Comparison of ENCODE assay signal across 10 cellular contexts in genomic region chr6:27834879-27835549, GRCh38.
DNase-seq lines count a peak whose midpoint lies in the region; ATAC-seq and TF ChIP-seq lines count a peak whose summit lies in the region.
"Had no signal": no experiment of that assay in that cellular context is flagged by ENCODE, and none has a peak within 500 bp of the region (broad histone marks: within the 10 kb centered on the region; RNA-seq: fewer than 3 reads in every experiment).

No MANE protein-coding gene starts in this region.

- CTCF ChIA-PET in activated CD4-positive, alpha-beta T cell treated with anti-CD3 and anti-CD28 coated beads for 36 hours (lab: Charles Lee) = interaction anchor here (0.9 to 5.7 kb wide), 8 partner anchors 11 to 61 kb away, joined by 3 to 24 read pairs (median 4); a partner anchor contains a TSS

- TF ChIP-seq CTCF in NB4 (IDR thresholded peaks at IDR 0.05; ENCODE audit: low read depth, low read length) (no peak), osteocyte (IDR thresholded peaks at IDR 0.05) (no peak)

- no peaks in the 10 kb centered on the region for H3K36me3 Mint-ChIP-seq in activated CD4-positive, alpha-beta T cell treated with anti-CD3 and anti-CD28 coated beads for 36 hours (ENCODE audit: low read depth)
- H3K36me3 Mint-ChIP-seq in activated naive CD8-positive, alpha-beta T cell treated with anti-CD3 and anti-CD28 coated beads, Interleukin-2, amount 10 ng/mL, durations not matched to agents 7 days and 5 days = peaks cover 6% of the 10 kb centered on the region
- H3K36me3 Mint-ChIP-seq in osteocyte (ENCODE audit: unreplicated experiment) = peaks cover 7% of the 10 kb centered on the region
- peaks cover 18% of the 10 kb centered on the region for H3K36me3 Mint-ChIP-seq in effector memory CD8-positive, alpha-beta T cell (ENCODE audit: insufficient read depth)

- intact Hi-C loops in activated CD4-positive, alpha-beta T cell treated with anti-CD3 and anti-CD28 coated beads for 36 hours (cut with DNase I, micrococcal nuclease) = loop anchor here (5.0 to 10.0 kb wide), 5 partner anchors 247 to 1810 kb away; partner anchors contain the start of gene ZNF165 (in 1 of the 2)

- H3K27ac Mint-ChIP-seq in activated CD4-positive, alpha-beta T cell treated with anti-CD3 and anti-CD28 coated beads for 36 hours = peak overlapping the region; percentile 78
- H3K27ac Mint-ChIP-seq in activated naive CD8-positive, alpha-beta T cell treated with anti-CD3 and anti-CD28 coated beads, Interleukin-2, amount 10 ng/mL, durations not matched to agents 7 days and 5 days = peak overlapping the region; percentile 88
- H3K27ac Mint-ChIP-seq in osteocyte (ENCODE audit: unreplicated experiment) = peak overlapping the region; percentile 50
- H3K27ac Mint-ChIP-seq in effector memory CD8-positive, alpha-beta T cell = no peak overlapping the region

- ATAC-seq in activated CD4-positive, alpha-beta T cell treated with anti-CD3 and anti-CD28 coated beads for 36 hours = no peak
- ATAC-seq in activated naive CD8-positive, alpha-beta T cell treated with anti-CD3 and anti-CD28 coated beads, Interleukin-2, amount 10 ng/mL, durations not matched to agents 7 days and 5 days (ENCODE audit: low read depth) = no peak
- ATAC-seq in GM18868 (IDR thresholded peaks at IDR 0.05; ENCODE audit: unreplicated experiment) = no peak
- no peak for ATAC-seq in GM18909 (IDR thresholded peaks at IDR 0.05; ENCODE audit: poor library complexity, unreplicated experiment)
- no peak for ATAC-seq in effector memory CD8-positive, alpha-beta T cell (replicated peaks)

- no peak for TF ChIP-seq POLR2A in NB4 (IDR thresholded peaks at IDR 0.05; ENCODE audit: extremely low read depth, insufficient read length)

- peak overlapping the region; percentile 1 for H3K4me3 Mint-ChIP-seq in activated CD4-positive, alpha-beta T cell treated with anti-CD3 and anti-CD28 coated beads for 36 hours
- H3K4me3 Mint-ChIP-seq in activated naive CD8-positive, alpha-beta T cell treated with anti-CD3 and anti-CD28 coated beads, Interleukin-2, amount 10 ng/mL, durations not matched to agents 7 days and 5 days = peak overlapping the region; percentile 39
- no peak overlapping the region for H3K4me3 Mint-ChIP-seq in osteocyte (ENCODE audit: unreplicated experiment)
- H3K4me3 Mint-ChIP-seq in effector memory CD8-positive, alpha-beta T cell = no peak overlapping the region

- peaks cover 5% of the 10 kb centered on the region for H3K27me3 Mint-ChIP-seq in activated CD4-positive, alpha-beta T cell treated with anti-CD3 and anti-CD28 coated beads for 36 hours
- no peaks in the 10 kb centered on the region for H3K27me3 Mint-ChIP-seq in activated naive CD8-positive, alpha-beta T cell treated with anti-CD3 and anti-CD28 coated beads, Interleukin-2, amount 10 ng/mL, durations not matched to agents 7 days and 5 days
- no peaks in the 10 kb centered on the region for H3K27me3 Mint-ChIP-seq in osteocyte (ENCODE audit: unreplicated experiment)
- peaks cover 0 to 5% of the 10 kb centered on the region in 2 donors for H3K27me3 Mint-ChIP-seq in effector memory CD8-positive, alpha-beta T cell

- POLR2A ChIA-PET in activated CD4-positive, alpha-beta T cell treated with anti-CD3 and anti-CD28 coated beads for 36 hours (lab: Charles Lee) = interaction anchor here (0.6 to 6.6 kb wide), 6 partner anchors 11 to 56 kb away, joined by 4 to 349 read pairs (median 26); a partner anchor contains a TSS
- POLR2A ChIA-PET in activated naive CD8-positive, alpha-beta T cell treated with anti-CD3 and anti-CD28 coated beads, Interleukin-2, amount 10 ng/mL, durations not matched to agents 7 days and 5 days (lab: Charles Lee) = interaction anchor here (0.5 to 20.1 kb wide), 12 partner anchors 13 to 1815 kb away, joined by 3 to 2159 read pairs (median 51); a partner anchor contains a TSS

- peaks cover 31% of the 10 kb centered on the region for H3K4me1 Mint-ChIP-seq in activated CD4-positive, alpha-beta T cell treated with anti-CD3 and anti-CD28 coated beads for 36 hours
- peaks cover 37% of the 10 kb centered on the region for H3K4me1 Mint-ChIP-seq in activated naive CD8-positive, alpha-beta T cell treated with anti-CD3 and anti-CD28 coated beads, Interleukin-2, amount 10 ng/mL, durations not matched to agents 7 days and 5 days
- peaks cover 35% of the 10 kb centered on the region for H3K4me1 Mint-ChIP-seq in osteocyte (ENCODE audit: unreplicated experiment)
- peaks cover 22 to 30% of the 10 kb centered on the region in 2 donors for H3K4me1 Mint-ChIP-seq in effector memory CD8-positive, alpha-beta T cell (ENCODE audit: low read depth in 2 of 2)

- no peak overlapping the region for H3K4me3 ChIP-seq in NB4 (ENCODE audit: low read depth, low read length)

- H3K9me3 Mint-ChIP-seq in activated CD4-positive, alpha-beta T cell treated with anti-CD3 and anti-CD28 coated beads for 36 hours (ENCODE audit: low read depth) = no peaks in the 10 kb centered on the region
- no peaks in the 10 kb centered on the region for H3K9me3 Mint-ChIP-seq in activated naive CD8-positive, alpha-beta T cell treated with anti-CD3 and anti-CD28 coated beads, Interleukin-2, amount 10 ng/mL, durations not matched to agents 7 days and 5 days
- no peaks in the 10 kb centered on the region for H3K9me3 Mint-ChIP-seq in osteocyte (ENCODE audit: unreplicated experiment)
- H3K9me3 Mint-ChIP-seq in effector memory CD8-positive, alpha-beta T cell = no peaks in the 10 kb centered on the region

- no peak for DNase-seq in activated CD4-positive, alpha-beta T cell treated with anti-CD3 and anti-CD28 coated beads for 36 hours
- DNase-seq in activated CD4-positive, alpha-beta T cell treated with anti-CD3 and anti-CD28 coated beads, Interleukin-2, amount 50 U/mL, for 48 hours = no peak
- DNase-seq in NB4 (ENCODE audit: low read depth) = peak; percentile 49
- no peak for DNase-seq in activated naive CD8-positive, alpha-beta T cell treated with anti-CD3 and anti-CD28 coated beads, Interleukin-2, amount 10 ng/mL, durations not matched to agents 7 days and 5 days
- no peak for DNase-seq in osteocyte (ENCODE audit: extremely low spot score, unreplicated experiment)
- no peak for DNase-seq in effector memory CD8-positive, alpha-beta T cell
- DNase-seq: activated CD4-positive, alpha-beta T cell treated with anti-CD3 and anti-CD28 coated beads for 4 hours; NCI-H187 treated with DMSO at 0.1 percent for 48 hours had no signal

Comparison
In these comparisons a context has a peak if more than half of its experiments do, and no peak if none do; other contexts are left out.
1. H3K27ac Mint-ChIP-seq: peak in activated CD4-positive, alpha-beta T cell treated with anti-CD3 and anti-CD28 coated beads for 36 hours (single experiment), activated naive CD8-positive, alpha-beta T cell treated with anti-CD3 and anti-CD28 coated beads, Interleukin-2, amount 10 ng/mL, durations not matched to agents 7 days and 5 days (single experiment) and osteocyte (single experiment); none in effector memory CD8-positive, alpha-beta T cell (0 of 2).
2. H3K4me3 Mint-ChIP-seq: peak in activated CD4-positive, alpha-beta T cell treated with anti-CD3 and anti-CD28 coated beads for 36 hours (single experiment) and activated naive CD8-positive, alpha-beta T cell treated with anti-CD3 and anti-CD28 coated beads, Interleukin-2, amount 10 ng/mL, durations not matched to agents 7 days and 5 days (single experiment); none in osteocyte (single experiment) and effector memory CD8-positive, alpha-beta T cell (0 of 2).